Comparison of ENCODE assay signal across 7 cellular contexts in the genomic region with DNA sequence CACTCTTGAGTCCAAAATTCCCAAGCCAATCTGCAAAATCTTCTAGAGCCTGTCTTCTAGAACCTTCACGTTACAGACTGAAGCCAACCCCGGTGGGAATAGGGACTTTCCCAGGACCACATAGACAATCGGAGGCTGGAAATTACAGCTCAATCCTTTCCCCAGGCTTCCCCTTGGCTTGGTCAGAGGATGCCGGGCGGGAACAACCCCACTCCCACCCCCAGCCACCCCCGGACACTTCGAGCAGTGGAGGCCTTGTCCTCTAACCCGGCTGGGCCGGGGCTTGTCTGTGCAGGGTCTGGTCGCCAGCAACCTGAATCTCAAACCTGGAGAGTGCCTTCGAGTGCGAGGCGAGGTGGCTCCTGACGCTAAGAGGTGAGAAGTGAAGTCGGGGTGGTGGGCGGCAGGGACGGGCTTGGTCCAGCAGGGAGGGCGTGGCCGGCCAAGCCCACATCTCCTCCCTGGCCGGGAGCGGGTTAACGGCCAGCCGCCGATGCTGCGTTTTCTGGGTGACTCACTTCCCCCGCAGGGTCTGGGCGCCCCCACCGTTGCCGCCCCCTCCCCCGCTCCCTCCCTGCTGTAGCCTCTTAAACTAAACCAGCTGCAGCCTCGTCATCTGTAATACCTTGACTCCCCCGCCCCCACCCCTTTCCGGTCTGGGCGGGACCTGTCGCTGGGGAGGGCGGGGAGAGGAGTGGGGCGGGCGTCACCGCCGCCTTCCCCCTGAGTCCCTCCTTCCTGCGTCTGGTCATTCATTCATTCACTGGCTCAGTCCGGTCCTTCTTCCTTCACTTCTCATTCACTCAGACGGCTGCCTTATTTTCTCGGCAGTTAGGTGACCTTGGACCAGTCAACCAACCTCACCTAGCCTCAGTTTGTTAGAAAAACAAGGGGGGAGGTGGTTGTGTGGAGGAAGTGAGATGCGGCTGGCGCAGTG. TPM values are rescaled to one million over a fixed set of nuclear protein-coding genes. Genes with fewer than 3 reads are reported as not detected.
DNase-seq lines count a peak whose midpoint lies in the region; ATAC-seq and FAIRE-seq lines count a peak whose summit lies in the region.

No MANE protein-coding gene starts in this region.

- peak overlapping the region; percentile 81 for H3K27ac ChIP-seq in mesenchymal stem cell (ENCODE audit: low read length, poor library complexity, severe bottlenecking)

- H3K9me3 Mint-ChIP-seq in activated CD4-positive, alpha-beta memory T cell treated with anti-CD3 and anti-CD28 coated beads, Interleukin-2, amount 10 ng/mL, durations not matched to agents 7 days and 5 days, result no peaks in the 10 kb centered on the region

- H2BK5ac ChIP-seq in mesenchymal stem cell (ENCODE audit: low read depth, low read length, poor library complexity, severe bottlenecking), result peak overlapping the region; percentile 90

- peak; percentile 86 for FAIRE-seq in GM18507 (lab: Jason Lieb, UNC)

- H3K4me3 Mint-ChIP-seq in activated CD4-positive, alpha-beta memory T cell treated with anti-CD3 and anti-CD28 coated beads, Interleukin-2, amount 10 ng/mL, durations not matched to agents 7 days and 5 days, result peak overlapping the region; percentile 88

- H2BK15ac ChIP-seq in mesenchymal stem cell (ENCODE audit: low read depth, poor library complexity, severe bottlenecking), result peak overlapping the region; percentile 94

- POLR2A ChIA-PET in activated CD4-positive, alpha-beta memory T cell treated with anti-CD3 and anti-CD28 coated beads, Interleukin-2, amount 10 ng/mL, durations not matched to agents 7 days and 5 days (lab: Charles Lee), result interaction anchor here (0.6 to 12.9 kb wide), 9 partner anchors 8 to 631 kb away, joined by 3 to 244 read pairs (median 20); a partner anchor contains a TSS

- peak overlapping the region; percentile 62 to 100 for H3K4me3 ChIP-seq in mesenchymal stem cell (ENCODE audit: insufficient read depth in 1 of 2, low read depth in 1 of 2, low read length in 2 of 2)

- H3K4me2 ChIP-seq in mesenchymal stem cell (ENCODE audit: low read length, poor library complexity, severe bottlenecking), result peak overlapping the region; percentile 56

- no peak for DNase-seq in GM18507 (ENCODE audit: extremely low spot score, insufficient read length, low read depth)
- DNase-seq in NCI-H82 (lab: John Stamatoyannopoulos, UW), result peak; percentile 92
- peak; percentile 96 for DNase-seq in activated CD4-positive, alpha-beta memory T cell treated with anti-CD3 and anti-CD28 coated beads, Interleukin-2, amount 10 ng/mL, durations not matched to agents 7 days and 5 days
- peak; percentile 80 for DNase-seq in ecto neural progenitor cell (ENCODE audit: low spot score)
- peak; percentile 98 for DNase-seq in mesenchymal stem cell
- DNase-seq in stimulated activated CD8-positive, alpha-beta memory T cell treated with anti-CD3 and anti-CD28 coated beads, Interleukin-12 subunit alpha, Interleukin-12 subunit beta, amount 100 ng/mL, for 1 hour (ENCODE audit: low read depth), result peak; percentile 89

- under 1% methylated on average over 24 of the region's 46 CpGs for WGBS in mesenchymal stem cell

- peak overlapping the region; percentile 99 for H3K27ac Mint-ChIP-seq in activated CD4-positive, alpha-beta memory T cell treated with anti-CD3 and anti-CD28 coated beads, Interleukin-2, amount 10 ng/mL, durations not matched to agents 7 days and 5 days

- peaks cover 61% of the 10 kb centered on the region for H3K4me1 Mint-ChIP-seq in activated CD4-positive, alpha-beta memory T cell treated with anti-CD3 and anti-CD28 coated beads, Interleukin-2, amount 10 ng/mL, durations not matched to agents 7 days and 5 days

- CTCF ChIA-PET in activated CD4-positive, alpha-beta memory T cell treated with anti-CD3 and anti-CD28 coated beads, Interleukin-2, amount 10 ng/mL, durations not matched to agents 7 days and 5 days (lab: Charles Lee), result interaction anchor here (1.0 to 13.4 kb wide), 5 partner anchors 15 to 68 kb away, joined by 3 to 301 read pairs (median 11); a partner anchor contains a TSS

- H3K27me3 Mint-ChIP-seq in activated CD4-positive, alpha-beta memory T cell treated with anti-CD3 and anti-CD28 coated beads, Interleukin-2, amount 10 ng/mL, durations not matched to agents 7 days and 5 days, result no peaks in the 10 kb centered on the region

- peak; percentile 47 for ATAC-seq in HG03066 (IDR thresholded peaks at IDR 0.05; ENCODE audit: low read depth, unreplicated experiment)

- peak overlapping the region; percentile 23 for H2AK5ac ChIP-seq in mesenchymal stem cell (ENCODE audit: low read length, severe bottlenecking)

- no peaks in the 10 kb centered on the region for H3K9me3 ChIP-seq in mesenchymal stem cell (ENCODE audit: control insufficient read depth, low read length)

- peak overlapping the region in 1 of 2 experiments; percentile 31 for H2BK12ac ChIP-seq in mesenchymal stem cell (ENCODE audit: low read length in 2 of 2)

- no peak overlapping the region for H2AFZ ChIP-seq in mesenchymal stem cell (ENCODE audit: low read depth, low read length)

- peak overlapping the region; percentile 92 to 97 for H3K18ac ChIP-seq in mesenchymal stem cell (ENCODE audit: low read depth in 1 of 2, low read length in 2 of 2)

- peak overlapping the region; percentile 98 for H3K9ac ChIP-seq in mesenchymal stem cell (ENCODE audit: low read length)

- H4K91ac ChIP-seq in mesenchymal stem cell (ENCODE audit: low read length), result peak overlapping the region; percentile 92

- H3K36me3 ChIP-seq in mesenchymal stem cell (ENCODE audit: control insufficient read depth in 1 of 2, insufficient read depth in 2 of 2, low read depth in 1 of 2, low read length in 2 of 2), result peaks cover 22 to 23% of the 10 kb centered on the region in 2 experiments

- peak overlapping the region; percentile 62 to 76 for H3K14ac ChIP-seq in mesenchymal stem cell (ENCODE audit: low read length in 2 of 2)

- H4K8ac ChIP-seq in mesenchymal stem cell (ENCODE audit: low read length), result peak overlapping the region; percentile 19

- H3K4me1 ChIP-seq in mesenchymal stem cell (ENCODE audit: control insufficient read depth, insufficient read depth, low read depth, low read length), result peaks cover 36% of the 10 kb centered on the region

- no peaks in the 10 kb centered on the region for H3K27me3 ChIP-seq in mesenchymal stem cell (ENCODE audit: control insufficient read depth in 1 of 2, insufficient read depth in 1 of 2, low read length in 2 of 2)

- H3K4ac ChIP-seq in mesenchymal stem cell (ENCODE audit: low read depth in 1 of 2, low read length in 2 of 2), result peak overlapping the region; percentile 46 to 60

- H3K36me3 Mint-ChIP-seq in activated CD4-positive, alpha-beta memory T cell treated with anti-CD3 and anti-CD28 coated beads, Interleukin-2, amount 10 ng/mL, durations not matched to agents 7 days and 5 days (ENCODE audit: low read depth), result peaks cover 32% of the 10 kb centered on the region

- H2BK120ac ChIP-seq in mesenchymal stem cell (ENCODE audit: low read depth, low read length), result peak overlapping the region; percentile 93

- peaks cover 5% of the 10 kb centered on the region for H3K79me1 ChIP-seq in mesenchymal stem cell (replicated peaks; ENCODE audit: low read length, poor library complexity, severe bottlenecking)

- H3K23ac ChIP-seq in mesenchymal stem cell (ENCODE audit: low read length in 2 of 2), result peak overlapping the region in 1 of 2 experiments; percentile 10

RNA-seq across cellular contexts. Expression of a gene that starts 1.5 kb away (rescaled TPM):
- 1,000 to 10,000 TPM; 2,209 to 2,240 TPM for total RNA-seq in activated CD4-positive, alpha-beta memory T cell treated with anti-CD3 and anti-CD28 coated beads, Interleukin-2, amount 10 ng/mL, durations not matched to agents 7 days and 5 days
- 4,707 TPM for polyA plus RNA-seq in mesenchymal stem cell (2013, experiment 1 of 2)
- polyA plus RNA-seq in mesenchymal stem cell (2013, experiment 2 of 2), result 4,802 TPM

RNA-seq across cellular contexts. Expression of a gene that starts 9.2 kb away (rescaled TPM):
- 10 to 100 TPM; 36.6 to 36.9 TPM for total RNA-seq in activated CD4-positive, alpha-beta memory T cell treated with anti-CD3 and anti-CD28 coated beads, Interleukin-2, amount 10 ng/mL, durations not matched to agents 7 days and 5 days
- 14.9 TPM for polyA plus RNA-seq in mesenchymal stem cell (2013, experiment 1 of 2)
- polyA plus RNA-seq in mesenchymal stem cell (2013, experiment 2 of 2), result 13.9 TPM

RNA-seq across cellular contexts. Expression of a gene that starts 18.4 kb away (rescaled TPM):
- 10 to 100 TPM; 19.1 to 21.6 TPM for total RNA-seq in activated CD4-positive, alpha-beta memory T cell treated with anti-CD3 and anti-CD28 coated beads, Interleukin-2, amount 10 ng/mL, durations not matched to agents 7 days and 5 days
- 7.5 TPM for polyA plus RNA-seq in mesenchymal stem cell (2013, experiment 1 of 2)
- 6.7 TPM for polyA plus RNA-seq in mesenchymal stem cell (2013, experiment 2 of 2)

RNA-seq across cellular contexts. Expression of a gene that starts 19.9 kb away (rescaled TPM):
- 10 to 100 TPM; 40.9 to 42.7 TPM for total RNA-seq in activated CD4-positive, alpha-beta memory T cell treated with anti-CD3 and anti-CD28 coated beads, Interleukin-2, amount 10 ng/mL, durations not matched to agents 7 days and 5 days
- polyA plus RNA-seq in mesenchymal stem cell (2013, experiment 1 of 2), result 67.0 TPM
- 64.8 TPM for polyA plus RNA-seq in mesenchymal stem cell (2013, experiment 2 of 2)

RNA-seq across cellular contexts. Expression of a gene that starts 37.5 kb away (rescaled TPM):
- 100 to 1,000 TPM; 161 to 162 TPM for total RNA-seq in activated CD4-positive, alpha-beta memory T cell treated with anti-CD3 and anti-CD28 coated beads, Interleukin-2, amount 10 ng/mL, durations not matched to agents 7 days and 5 days
- polyA plus RNA-seq in mesenchymal stem cell (2013, experiment 1 of 2), result 15.4 TPM
- polyA plus RNA-seq in mesenchymal stem cell (2013, experiment 2 of 2), result 15.0 TPM
